Comparison of ENCODE assay signal across 19 cellular contexts in genomic region chr17:36088559-36089376, GRCh38. TPM values are rescaled to one million over a fixed set of nuclear protein-coding genes. Genes with fewer than 3 reads are reported as not detected.
DNase-seq lines count a peak whose midpoint lies in the region; ATAC-seq and TF ChIP-seq lines count a peak whose summit lies in the region.
"Had no signal": no experiment of that assay in that cellular context is flagged by ENCODE, and none has a peak within 500 bp of the region (broad histone marks: within the 10 kb centered on the region; RNA-seq: fewer than 3 reads in every experiment).

No MANE protein-coding gene starts in this region.

- POLR2A ChIA-PET in WTC11 (lab: Charles Lee), result interaction anchor here (1.1 kb wide), 1 partner anchor 35 kb away, joined by 3 read pairs; no protein-coding TSS in a partner anchor

- CTCF ChIA-PET in WTC11 (lab: Charles Lee), result interaction anchor here (0.6 to 1.6 kb wide), 3 partner anchors 16 to 158 kb away, joined by 3 to 9 read pairs (median 3); partner anchors contain the start of gene RDM1

- peaks cover 2 to 18% (median 4%) of the 10 kb centered on the region in 3 donors for H3K27me3 Mint-ChIP-seq in CD14-positive monocyte (ENCODE audit: low read depth in 3 of 3)
- no peaks in the 10 kb centered on the region; the same call in 1 of the 2 replicates for H3K27me3 Mint-ChIP-seq in WTC11 (ENCODE audit: low read depth)

- H3K4me3 ChIP-seq in GM08714 (ENCODE audit: low read length) (peak overlapping the region; percentile 68; the same call in 1 of the 2 replicates), lower lobe of right lung (no peak overlapping the region)
- H3K4me3 ChIP-seq: psoas muscle, tibial nerve had no signal

- H3K9me3 Mint-ChIP-seq in CD14-positive monocyte (peaks cover 0 to 2% (median 0%) of the 10 kb centered on the region in 7 donors), WTC11 (no peaks in the 10 kb centered on the region)
- H3K9me3 Mint-ChIP-seq: CD4-positive, CD25-positive, alpha-beta regulatory T cell; IgD-negative memory B cell had no signal

- intact Hi-C loops in CD14-positive monocyte (cut with micrococcal nuclease), result loop anchor here in 1 of 2 donors (10.0 kb wide), 1 partner anchor 106 kb away; the partner anchor contains the start of genes CCL3L1 and CCL3L3
- intact Hi-C loops in lower lobe of right lung (cut with DNase I), result no loop called here
- intact Hi-C loops in head of caudate nucleus (cut with DNase I), result no loop called here

- peak overlapping the region; percentile 72 to 73 for H3K4me3 Mint-ChIP-seq in CD14-positive monocyte
- H3K4me3 Mint-ChIP-seq in WTC11, result no peak overlapping the region
- H3K4me3 Mint-ChIP-seq: CD4-positive, CD25-positive, alpha-beta regulatory T cell had no signal

- TF ChIP-seq CTCF in CD14-positive monocyte (IDR thresholded peaks at IDR 0.05) (no peak), WTC11 (IDR thresholded peaks at IDR 0.05) (no peak), lower lobe of right lung (IDR thresholded peaks at IDR 0.05) (no peak)

- DNase-seq in CD14-positive monocyte (ENCODE audit: low spot score), result peak; percentile 55
- no peak for DNase-seq in WTC11 (ENCODE audit: low spot score)
- no peak for DNase-seq in lower lobe of right lung
- DNase-seq in head of caudate nucleus, result no peak
- DNase-seq: activated CD8-positive, alpha-beta memory T cell treated with anti-CD3 and anti-CD28 coated beads, Interleukin-2, amount 50 U/mL, for 4 hours; CD4-positive, CD25-positive, alpha-beta regulatory T cell; GOT3; heart left ventricle; NCI-H1092 treated with DMSO at 0.1 percent for 48 hours; NCI-H2227 treated with DMSO at 0.1 percent for 48 hours; psoas muscle; SIG-M5 had no signal

- H3K27ac ChIP-seq in lower lobe of right lung, result no peak overlapping the region
- H3K27ac ChIP-seq: psoas muscle, tibial nerve had no signal

- peak; percentile 28; the same call in 1 of the 2 replicates for ATAC-seq in WTC11
- peak; percentile 5 to 23 for ATAC-seq in lower lobe of right lung
- no peak for ATAC-seq in HG03469 (IDR thresholded peaks at IDR 0.05; ENCODE audit: unreplicated experiment)
- no peak for ATAC-seq in HG03439 (IDR thresholded peaks at IDR 0.05; ENCODE audit: unreplicated experiment)
- ATAC-seq: psoas muscle had no signal

- H3K4me1 Mint-ChIP-seq in CD14-positive monocyte (peaks cover 72% of the 10 kb centered on the region), WTC11 (peaks cover 26% of the 10 kb centered on the region)

- peak overlapping the region; percentile 94 to 99 (median 97) for H3K27ac Mint-ChIP-seq in CD14-positive monocyte
- no peak overlapping the region for H3K27ac Mint-ChIP-seq in WTC11

- no peaks in the 10 kb centered on the region for H3K27me3 ChIP-seq in lower lobe of right lung (ENCODE audit: low read depth)

- no peaks in the 10 kb centered on the region for H3K9me3 ChIP-seq in lower lobe of right lung
- H3K9me3 ChIP-seq: heart left ventricle, psoas muscle, tibial nerve had no signal

- peaks cover 5% of the 10 kb centered on the region for H3K4me1 ChIP-seq in lower lobe of right lung
- H3K4me1 ChIP-seq: psoas muscle, tibial nerve had no signal

- no peaks in the 10 kb centered on the region for H3K36me3 ChIP-seq in lower lobe of right lung
- H3K36me3 ChIP-seq: heart left ventricle, tibial nerve had no signal

- peaks cover 6% of the 10 kb centered on the region in 2 donors for H3K36me3 Mint-ChIP-seq in CD14-positive monocyte
- no peaks in the 10 kb centered on the region for H3K36me3 Mint-ChIP-seq in WTC11
- H3K36me3 Mint-ChIP-seq: CD4-positive, CD25-positive, alpha-beta regulatory T cell; IgD-negative memory B cell had no signal

TF ChIP-seq in WTC11, 78 proteins besides CTCF, POLR2A, EP300 and RAD21:
- no peak for TF ChIP-seq MXD4 (CRISPR knock-in tag; IDR thresholded peaks at IDR 0.05; ENCODE audit: borderline replicate concordance)
- no peak for TF ChIP-seq ZNF317 (CRISPR knock-in tag; IDR thresholded peaks at IDR 0.05; ENCODE audit: borderline replicate concordance, low read depth)
- no peak for TF ChIP-seq ZSCAN18 (CRISPR knock-in tag; IDR thresholded peaks at IDR 0.05)
- no peak for TF ChIP-seq ATF3 (CRISPR knock-in tag; conservative IDR thresholded peaks at IDR 0.05)
- no peak for TF ChIP-seq FOXK1 (CRISPR knock-in tag; IDR thresholded peaks at IDR 0.05)
- no peak for TF ChIP-seq RORB (CRISPR knock-in tag; IDR thresholded peaks at IDR 0.05)
- no peak for TF ChIP-seq ZNF671 (CRISPR knock-in tag; IDR thresholded peaks at IDR 0.05)
- TF ChIP-seq MYBL2 (CRISPR knock-in tag; IDR thresholded peaks at IDR 0.05), result no peak

RNA-seq across cellular contexts. Expression of gene CCL3, which starts 1.2 kb away (rescaled TPM):
- 100 to 1,000 TPM; 161 to 190 TPM for polyA plus RNA-seq in CD14-positive monocyte
- total RNA-seq in WTC11 (2021), result 0.44 to 0.72 TPM (median 0.55 TPM) in 3 replicates
- 8.5 TPM for total RNA-seq in lower lobe of right lung
- total RNA-seq: CD4-positive, CD25-positive, alpha-beta regulatory T cell; esophagus mucosa had no signal

RNA-seq across cellular contexts. Expression of gene CCL4, which starts 14.9 kb away (rescaled TPM):
- 10 to 100 TPM; 40.6 to 41.7 TPM for polyA plus RNA-seq in CD14-positive monocyte
- 0.37 to 1.2 TPM (median 0.48 TPM) in 3 replicates for total RNA-seq in WTC11 (2021)
- total RNA-seq in lower lobe of right lung, result 11.9 TPM
- total RNA-seq: esophagus mucosa had no signal

RNA-seq across cellular contexts. Expression of gene CCL18, which starts 24.7 kb away (rescaled TPM):
- polyA plus RNA-seq in CD14-positive monocyte, result not detected
- total RNA-seq in WTC11 (2021), result not detected in 3 replicates
- 146 TPM for total RNA-seq in lower lobe of right lung
- total RNA-seq: CD4-positive, CD25-positive, alpha-beta regulatory T cell; cerebellum had no signal
- polyA plus RNA-seq: CD4-positive, CD25-positive, alpha-beta regulatory T cell; IgD-negative memory B cell had no signal

Comparison
In these comparisons a context has a peak if more than half of its experiments do, and no peak if none do; other contexts are left out.
1. ATAC-seq: peak in WTC11 (single experiment) and lower lobe of right lung (2 of 2); none in HG03469 (single experiment) and HG03439 (single experiment).
2. RNA of gene CCL18, which starts 24.7 kb away (total RNA-seq): 146 TPM in lower lobe of right lung (single experiment); not detected in WTC11; every median in the first group is over 100 times any median in the second.